ENCODE assay signal across 22 cellular contexts in genomic region chr14:54727929-54728328, GRCh38.
DNase-seq lines count a peak whose midpoint lies in the region; ATAC-seq, FAIRE-seq and TF ChIP-seq lines count a peak whose summit lies in the region.
"Had no signal": no experiment of that assay in that cellular context is flagged by ENCODE, and none has a peak within 500 bp of the region (broad histone marks: within the 10 kb centered on the region; RNA-seq: fewer than 3 reads in every experiment).

No MANE protein-coding gene starts in this region.

- H3K36me3 ChIP-seq in SK-N-MC (ENCODE audit: insufficient read depth, low read length) (no peaks in the 10 kb centered on the region), HepG2 (replicated peaks in 1 of 2; ENCODE audit: control insufficient read depth in 1 of 2, insufficient read depth in 2 of 2, low read length in 2 of 2) (peaks cover 2 to 5% of the 10 kb centered on the region in 2 experiments; a peak in 3 of 5 replicates), skeletal muscle satellite cell (ENCODE audit: insufficient read depth, low read length) (no peaks in the 10 kb centered on the region)
- H3K36me3 ChIP-seq: pancreas, spleen, WERI-Rb-1 had no signal

- CTCF ChIA-PET in HepG2 (lab: Yijun Ruan, JAX; ENCODE audit: low intra/inter-chr PET ratio, low total read pairs) (no interaction called here), HEK293T (lab: Yijun Ruan, JAX) (interaction anchor here (0.5 to 1.1 kb wide), 2 partner anchors 45 to 55 kb away, joined by 3 to 5 read pairs; no protein-coding TSS in a partner anchor)

- H3K27me3 ChIP-seq in HepG2 (ENCODE audit: control insufficient read depth in 1 of 2, insufficient read depth in 2 of 2, low read length in 2 of 2) (no peaks in the 10 kb centered on the region), skeletal muscle satellite cell (ENCODE audit: control insufficient read depth, insufficient read depth, low read length) (no peaks in the 10 kb centered on the region)
- H3K27me3 ChIP-seq: pancreas, spleen had no signal

- H3K4me1 ChIP-seq in HepG2 (ENCODE audit: insufficient read depth, low read length): peaks cover 15% of the 10 kb centered on the region
- peaks cover 18% of the 10 kb centered on the region for H3K4me1 ChIP-seq in skeletal muscle satellite cell (ENCODE audit: control insufficient read depth, insufficient read depth, low read length)
- H3K4me1 ChIP-seq: pancreas had no signal

- in situ Hi-C loops in HepG2 (cut with HindIII; ENCODE audit: extremely low pct_ligation_motif_present, low pct_unique_long_range_greater_than_20kb) (no loop called here), ACHN (cut with HindIII; ENCODE audit: low pct_ligation_motif_present, low pct_unique_long_range_greater_than_20kb, low sequenced_read_pairs) (no loop called here)

- no peak for TF ChIP-seq EP300 in HepG2 (IDR thresholded peaks at IDR 0.05; ENCODE audit: low read depth in 2 of 2, low read length in 2 of 2)
- no peak for TF ChIP-seq EP300 in HepG2 (CRISPR knock-in tag; IDR thresholded peaks at IDR 0.05; ENCODE audit: borderline replicate concordance)

- POLR2A ChIA-PET in HepG2 (lab: Yijun Ruan, JAX): no interaction called here
- POLR2A ChIA-PET in HEK293T (lab: Yijun Ruan, JAX): no interaction called here

- TF ChIP-seq RAD21 in HepG2 (CRISPR knock-in tag; IDR thresholded peaks at IDR 0.05): no peak

- no peak overlapping the region for H3K9ac ChIP-seq in SK-N-MC (ENCODE audit: insufficient read length)
- H3K9ac ChIP-seq in HepG2 (ENCODE audit: insufficient read depth, low read depth, low read length): no peak overlapping the region
- H3K9ac ChIP-seq in skeletal muscle satellite cell (ENCODE audit: low read depth, low read length): no peak overlapping the region

- no peak for TF ChIP-seq POLR2A in HepG2 (IDR thresholded peaks at IDR 0.05; ENCODE audit: insufficient read depth in 1 of 2, low read depth in 2 of 2, low read length in 2 of 2)

- no TSS peak for BruUV-seq in HepG2 (replicated peaks; lab: Mats Ljungman, UMichigan)

- H3K27ac ChIP-seq in SK-N-MC: no peak overlapping the region
- no peak overlapping the region for H3K27ac ChIP-seq in HepG2 (ENCODE audit: extremely low read length, insufficient read depth, low read length)
- H3K27ac ChIP-seq: pancreas, spleen, WERI-Rb-1 had no signal

- DNase-seq in AG20443 (ENCODE audit: low spot score): peak; percentile 69
- DNase-seq in SK-N-MC (ENCODE audit: low read depth, low spot score): peak; percentile 14
- DNase-seq in HepG2 (ENCODE audit: low spot score): no peak
- DNase-seq in ACHN: no peak
- no peak for DNase-seq in HEK293T (ENCODE audit: extremely low spot score)
- DNase-seq: activated naive CD4-positive, alpha-beta T cell; CD8-positive, alpha-beta T cell; effector CD8-positive, alpha-beta T cell; Kasumi-1; naive thymus-derived CD8-positive, alpha-beta T cell; NCI-H1092 treated with DMSO at 0.1 percent for 48 hours; NCI-H524 treated with DMSO at 0.1 percent for 48 hours; OCI-M1; pancreas; SHP77; spleen; stimulated activated CD4-positive, alpha-beta T cell treated with anti-CD3 and anti-CD28 coated beads, Interleukin-4, amount 100 ng/mL, for 4 hours; WERI-Rb-1 had no signal

- TF ChIP-seq CTCF in HepG2 (CRISPR knock-in tag; IDR thresholded peaks at IDR 0.05): no peak

- no peak overlapping the region for H3K4me2 ChIP-seq in HepG2 (ENCODE audit: low read depth, low read length)
- peak overlapping the region; percentile 55 for H3K4me2 ChIP-seq in skeletal muscle satellite cell (ENCODE audit: low read length)

- H2AFZ ChIP-seq in HepG2 (ENCODE audit: low read length): no peak overlapping the region

- no peak for ATAC-seq in HepG2
- no peak for ATAC-seq in GM21619 (IDR thresholded peaks at IDR 0.05; ENCODE audit: unreplicated experiment)
- ATAC-seq in GM19467 (IDR thresholded peaks at IDR 0.05; ENCODE audit: unreplicated experiment): no peak
- ATAC-seq: CD8-positive, alpha-beta T cell; naive thymus-derived CD8-positive, alpha-beta T cell; pancreas had no signal

- peaks cover 15% of the 10 kb centered on the region; the same call in 1 of the 2 replicates for H4K20me1 ChIP-seq in HepG2 (ENCODE audit: insufficient read depth, low read length)

- H3K79me2 ChIP-seq in HepG2 (ENCODE audit: insufficient read depth, low read length): no peaks in the 10 kb centered on the region

- no peak for FAIRE-seq in HepG2 (lab: Jason Lieb, UNC)
- FAIRE-seq: keratinocyte, pancreas had no signal

- intact Hi-C loops in HepG2 (cut with micrococcal nuclease; ENCODE audit: unreplicated experiment): no loop called here

- H3K9me3 ChIP-seq in SK-N-MC (ENCODE audit: low read depth, low read length) (no peaks in the 10 kb centered on the region), HepG2 (ENCODE audit: low read length) (no peaks in the 10 kb centered on the region), skeletal muscle satellite cell (replicated peaks; ENCODE audit: low read length) (no peaks in the 10 kb centered on the region)
- H3K9me3 ChIP-seq: pancreas, spleen had no signal

- peak overlapping the region; percentile 45 for H3K4me3 ChIP-seq in SK-N-MC
- no peak overlapping the region for H3K4me3 ChIP-seq in HepG2 (replicated peaks in 1 of 3; ENCODE audit: insufficient read depth in 1 of 3, low read depth in 2 of 3, low read length in 3 of 3)
- H3K4me3 ChIP-seq in skeletal muscle satellite cell (ENCODE audit: low read length): no peak overlapping the region
- H3K4me3 ChIP-seq: pancreas, spleen had no signal

- WGBS in HepG2 (ENCODE audit: low lambda C conversion rate): 97% methylated on average over 7 of the region's 7 CpGs

TF ChIP-seq in HepG2, 621 proteins besides CTCF, POLR2A, EP300 and RAD21 (continues in another document):
- TF ChIP-seq ZNF691 (CRISPR knock-in tag; IDR thresholded peaks at IDR 0.05; ENCODE audit: borderline replicate concordance, low read depth) (no peak), ESRRA (CRISPR knock-in tag; IDR thresholded peaks at IDR 0.05; ENCODE audit: low read depth) (no peak), CEBPB (IDR thresholded peaks at IDR 0.05; ENCODE audit: borderline replicate concordance, low read depth, low read length) (0 out of 2 replicates have a peak, but pooled peaks have one; percentile 22), SNAI1 (CRISPR knock-in tag; IDR thresholded peaks at IDR 0.05; ENCODE audit: borderline replicate concordance) (no peak), GATAD2A (CRISPR knock-in tag; IDR thresholded peaks at IDR 0.05) (no peak), HOXA7 (CRISPR knock-in tag; IDR thresholded peaks at IDR 0.05) (no peak), BCL3 (CRISPR knock-in tag; IDR thresholded peaks at IDR 0.05) (no peak)

TF ChIP-seq in HEK293T, 16 proteins besides CTCF, POLR2A, EP300 and RAD21:
- TF ChIP-seq L3MBTL2 (conservative IDR thresholded peaks at IDR 0.05): no peak
- no peak for TF ChIP-seq LEF1 (IDR thresholded peaks at IDR 0.05; ENCODE audit: borderline replicate concordance)
- TF ChIP-seq ELF4 (IDR thresholded peaks at IDR 0.05): no peak
- no peak for TF ChIP-seq BHLHE40 (IDR thresholded peaks at IDR 0.05; ENCODE audit: borderline replicate concordance)
- TF ChIP-seq FOXA1 (IDR thresholded peaks at IDR 0.05): no peak
- TF ChIP-seq TARDBP (IDR thresholded peaks at IDR 0.05): no peak
- TF ChIP-seq NFRKB (IDR thresholded peaks at IDR 0.05): no peak
- no peak for TF ChIP-seq HDGF (IDR thresholded peaks at IDR 0.05; ENCODE audit: borderline replicate concordance)
- TF ChIP-seq FOXM1 (IDR thresholded peaks at IDR 0.05; ENCODE audit: borderline replicate concordance): no peak
- no peak for TF ChIP-seq SP1 (IDR thresholded peaks at IDR 0.05)
- no peak for TF ChIP-seq SUZ12 (IDR thresholded peaks at IDR 0.05)
TF ChIP-seq in HEK293T: peak in this region for 0.

Comparison
In these comparisons a context has a peak if more than half of its experiments do, and no peak if none do; other contexts are left out.
1. DNase-seq: peak in AG20443 (single experiment) and SK-N-MC (single experiment); none in HepG2 (single experiment), ACHN (single experiment) and HEK293T (single experiment).